Comparison of ENCODE assay signal across 26 cellular contexts in genomic region chr3:169300436-169300835, GRCh38.
DNase-seq lines count a peak whose midpoint lies in the region; ATAC-seq, FAIRE-seq and TF ChIP-seq lines count a peak whose summit lies in the region.
"Had no signal": no experiment of that assay in that cellular context is flagged by ENCODE, and none has a peak within 500 bp of the region (broad histone marks: within the 10 kb centered on the region; RNA-seq: fewer than 3 reads in every experiment).

No MANE protein-coding gene starts in this region.

- H3K36me3 Mint-ChIP-seq in Calu3 (ENCODE audit: insufficient read depth, unreplicated experiment) = peaks cover 24% of the 10 kb centered on the region
- H3K36me3 Mint-ChIP-seq: CD8-positive, alpha-beta T cell had no signal

- no peaks in the 10 kb centered on the region for H4K20me1 ChIP-seq in HepG2 (ENCODE audit: insufficient read depth, low read length)
- H4K20me1 ChIP-seq: BLaER1 treated with 17β-estradiol and CSF1 and Interleukin-3, amounts not matched to agents 10 nM and 100 nM had no signal

- no peak for DNase-seq in left ventricle myocardium inferior
- no peak for DNase-seq in right cardiac atrium
- no peak for DNase-seq in Calu3
- DNase-seq in HEK293T (ENCODE audit: extremely low spot score) = no peak
- no peak for DNase-seq in transverse colon
- no peak for DNase-seq in anterior cingulate cortex (lab: John Stamatoyannopoulos, UW)
- DNase-seq in HepG2 (ENCODE audit: low spot score) = no peak
- DNase-seq: AML-193; Caco-2; CD4-positive, alpha-beta T cell; CD8-positive, alpha-beta T cell; DMS 273 treated with DMSO at 0.1 percent for 48 hours; DMS153; DMS53; DMS79; DND-41; EL; GDM1 had no signal

- no peaks in the 10 kb centered on the region for H3K27me3 ChIP-seq in left ventricle myocardium inferior (ENCODE audit: low read depth)
- H3K27me3 ChIP-seq in right cardiac atrium (ENCODE audit: control insufficient read depth, insufficient read depth) = no peaks in the 10 kb centered on the region
- no peaks in the 10 kb centered on the region for H3K27me3 ChIP-seq in transverse colon
- no peaks in the 10 kb centered on the region for H3K27me3 ChIP-seq in HepG2 (ENCODE audit: control insufficient read depth in 1 of 2, insufficient read depth in 2 of 2, low read length in 2 of 2)
- H3K27me3 ChIP-seq: BLaER1 treated with 17β-estradiol and CSF1 and Interleukin-3, amounts not matched to agents 10 nM and 100 nM had no signal

- H3K27me3 Mint-ChIP-seq in Calu3 (ENCODE audit: unreplicated experiment) = no peaks in the 10 kb centered on the region

- H3K9me3 ChIP-seq in left ventricle myocardium inferior (replicated peaks) (no peaks in the 10 kb centered on the region), right cardiac atrium (ENCODE audit: control insufficient read depth, low read length) (no peaks in the 10 kb centered on the region), transverse colon (no peaks in the 10 kb centered on the region), HepG2 (ENCODE audit: low read length) (no peaks in the 10 kb centered on the region)
- H3K9me3 ChIP-seq: A549; BLaER1 treated with 17β-estradiol and CSF1 and Interleukin-3, amounts not matched to agents 10 nM and 100 nM; Caco-2 had no signal

- peak overlapping the region; percentile 43 for H3K27ac Mint-ChIP-seq in Calu3 (ENCODE audit: unreplicated experiment)
- H3K27ac Mint-ChIP-seq: B cell; CD4-positive, alpha-beta T cell; CD8-positive, alpha-beta T cell had no signal

- H3K4me3 ChIP-seq in left ventricle myocardium inferior (no peak overlapping the region), right cardiac atrium (ENCODE audit: low read length) (no peak overlapping the region), transverse colon (no peak overlapping the region), HepG2 (replicated peaks in 1 of 3; ENCODE audit: insufficient read depth in 1 of 3, low read depth in 2 of 3, low read length in 3 of 3) (no peak overlapping the region)
- H3K4me3 ChIP-seq: A549; BLaER1 treated with 17β-estradiol and CSF1 and Interleukin-3, amounts not matched to agents 10 nM and 100 nM; GM12878 had no signal

- H3K4me1 ChIP-seq in left ventricle myocardium inferior (peaks cover 12% of the 10 kb centered on the region), right cardiac atrium (ENCODE audit: control insufficient read depth, insufficient read depth, low read length) (no peaks in the 10 kb centered on the region), transverse colon (peaks cover 0 to 48% (median 21%) of the 10 kb centered on the region in 4 donors), HepG2 (ENCODE audit: insufficient read depth, low read length) (no peaks in the 10 kb centered on the region)
- H3K4me1 ChIP-seq: A549; BLaER1 treated with 17β-estradiol and CSF1 and Interleukin-3, amounts not matched to agents 10 nM and 100 nM had no signal

- TF ChIP-seq EP300 in transverse colon (IDR thresholded peaks at IDR 0.05; ENCODE audit: low read depth) = no peak
- TF ChIP-seq EP300 in HepG2 (IDR thresholded peaks at IDR 0.05; ENCODE audit: low read depth in 2 of 2, low read length in 2 of 2) = no peak
- no peak for TF ChIP-seq EP300 in HepG2 (CRISPR knock-in tag; IDR thresholded peaks at IDR 0.05; ENCODE audit: borderline replicate concordance)

- 92% methylated on average over 2 of the region's 2 CpGs for WGBS in right cardiac atrium
- 72 to 80% methylated on average over 2 of the region's 2 CpGs for WGBS in transverse colon (ENCODE audit: low coverage in 1 of 2), 2 donors
- 51% methylated on average over 2 of the region's 2 CpGs for WGBS in HepG2 (ENCODE audit: low lambda C conversion rate)

- BruUV-seq in Calu3 (replicated peaks; lab: Mats Ljungman, UMichigan) = no TSS peak
- no TSS peak for BruUV-seq in HepG2 (replicated peaks; lab: Mats Ljungman, UMichigan)

- CTCF ChIA-PET in Calu3 (lab: Charles Lee) (interaction anchor here (0.8 to 2.1 kb wide), 2 partner anchors 151 to 369 kb away, joined by 3 to 8 read pairs; no protein-coding TSS in a partner anchor), HEK293T (lab: Yijun Ruan, JAX) (interaction anchor here (0.5 kb wide), 1 partner anchor 444 kb away, joined by 3 read pairs; no protein-coding TSS in a partner anchor), HepG2 (lab: Yijun Ruan, JAX; ENCODE audit: low intra/inter-chr PET ratio, low total read pairs) (no interaction called here)

- H3K79me2 ChIP-seq in HepG2 (ENCODE audit: insufficient read depth, low read length) = no peaks in the 10 kb centered on the region

- ATAC-seq in right cardiac atrium (no peak), HepG2 (no peak)
- ATAC-seq: A549; CD8-positive, alpha-beta T cell; GM12878 had no signal

- TF ChIP-seq POLR2A in transverse colon (IDR thresholded peaks at IDR 0.05) (no peak), HepG2 (IDR thresholded peaks at IDR 0.05; ENCODE audit: insufficient read depth in 1 of 2, low read depth in 2 of 2, low read length in 2 of 2) (no peak)

- no peak overlapping the region for H3K9ac ChIP-seq in HepG2 (ENCODE audit: insufficient read depth, low read depth, low read length)
- H3K9ac ChIP-seq: BLaER1 treated with 17β-estradiol and CSF1 and Interleukin-3, amounts not matched to agents 10 nM and 100 nM had no signal

- intact Hi-C loops in left ventricle myocardium inferior (cut with micrococcal nuclease) = no loop called here
- intact Hi-C loops in right cardiac atrium (cut with DNase I) = no loop called here
- intact Hi-C loops in Calu3 (cut with micrococcal nuclease; ENCODE audit: unreplicated experiment) = no loop called here
- intact Hi-C loops in transverse colon (cut with DNase I; ENCODE audit: low total_unique reads) = no loop called here
- intact Hi-C loops in HepG2 (cut with micrococcal nuclease; ENCODE audit: unreplicated experiment) = no loop called here

- H3K36me3 ChIP-seq in left ventricle myocardium inferior (no peaks in the 10 kb centered on the region), transverse colon (no peaks in the 10 kb centered on the region), HepG2 (replicated peaks in 1 of 2; ENCODE audit: control insufficient read depth in 1 of 2, insufficient read depth in 2 of 2, low read length in 2 of 2) (no peaks in the 10 kb centered on the region)
- H3K36me3 ChIP-seq: BLaER1 treated with 17β-estradiol and CSF1 and Interleukin-3, amounts not matched to agents 10 nM and 100 nM had no signal

- no peak for TF ChIP-seq RAD21 in HepG2 (CRISPR knock-in tag; IDR thresholded peaks at IDR 0.05)

- peaks cover 70% of the 10 kb centered on the region for H3K4me1 Mint-ChIP-seq in Calu3 (ENCODE audit: low read depth, unreplicated experiment)
- H3K4me1 Mint-ChIP-seq: B cell had no signal

- no peak overlapping the region for H2AFZ ChIP-seq in HepG2 (ENCODE audit: low read length)

- POLR2A ChIA-PET in HEK293T (lab: Yijun Ruan, JAX) = no interaction called here
- POLR2A ChIA-PET in HepG2 (lab: Yijun Ruan, JAX) = no interaction called here

- H3K9me3 Mint-ChIP-seq in Calu3 (ENCODE audit: low read depth, unreplicated experiment) = no peaks in the 10 kb centered on the region
- H3K9me3 Mint-ChIP-seq: CD4-positive, alpha-beta T cell; CD8-positive, alpha-beta T cell had no signal

- no peak for TF ChIP-seq CTCF in left ventricle myocardium inferior (IDR thresholded peaks at IDR 0.05; ENCODE audit: borderline replicate concordance)
- TF ChIP-seq CTCF in Calu3 (IDR thresholded peaks at IDR 0.05; ENCODE audit: unreplicated experiment) = no peak
- TF ChIP-seq CTCF in transverse colon (IDR thresholded peaks at IDR 0.05) = no peak
- no peak for TF ChIP-seq CTCF in HepG2 (CRISPR knock-in tag; IDR thresholded peaks at IDR 0.05)

- no peak overlapping the region for H3K4me3 Mint-ChIP-seq in Calu3 (ENCODE audit: low read depth, unreplicated experiment)
- H3K4me3 Mint-ChIP-seq: B cell; CD4-positive, alpha-beta T cell; CD8-positive, alpha-beta T cell had no signal

- H3K27ac ChIP-seq in left ventricle myocardium inferior (replicated peaks) (peak overlapping the region; percentile 66), right cardiac atrium (ENCODE audit: low read length) (no peak overlapping the region), transverse colon (peak overlapping the region in 3 of 4 donors; percentile 67 to 83 (median 72)), HepG2 (ENCODE audit: extremely low read length, insufficient read depth, low read length) (no peak overlapping the region)
- H3K27ac ChIP-seq: 22Rv1; A549; BLaER1 treated with 17β-estradiol and CSF1 and Interleukin-3, amounts not matched to agents 10 nM and 100 nM; C4-2B had no signal

- in situ Hi-C loops in transverse colon (cut with MboI; ENCODE audit: low pct_ligation_motif_present in 1 of 4, low pct_unique_long_range_greater_than_20kb in 1 of 4, low sequenced_read_pairs in 3 of 4) = no loop called here
- in situ Hi-C loops in HepG2 (cut with HindIII; ENCODE audit: extremely low pct_ligation_motif_present, low pct_unique_long_range_greater_than_20kb) = no loop called here

- no peak overlapping the region for H3K4me2 ChIP-seq in HepG2 (ENCODE audit: low read depth, low read length)
- H3K4me2 ChIP-seq: A549; BLaER1 treated with 17β-estradiol and CSF1 and Interleukin-3, amounts not matched to agents 10 nM and 100 nM had no signal

- FAIRE-seq in HepG2 (lab: Jason Lieb, UNC) = no peak
- FAIRE-seq: A549, GM12892, GM18507 had no signal

TF ChIP-seq in HEK293T, 16 proteins besides CTCF, POLR2A, EP300 and RAD21:
- TF ChIP-seq HDGF (IDR thresholded peaks at IDR 0.05; ENCODE audit: borderline replicate concordance) (no peak), L3MBTL2 (conservative IDR thresholded peaks at IDR 0.05) (peak; percentile 37)

TF ChIP-seq in HepG2, 621 proteins besides CTCF, POLR2A, EP300 and RAD21:
- TF ChIP-seq ZNF878 (CRISPR knock-in tag; IDR thresholded peaks at IDR 0.05) = no peak
- TF ChIP-seq ZNF484 (CRISPR knock-in tag; IDR thresholded peaks at IDR 0.05; ENCODE audit: borderline replicate concordance, low read depth) = no peak
- no peak for TF ChIP-seq ZNF574 (CRISPR knock-in tag; IDR thresholded peaks at IDR 0.05)

Comparison
In these comparisons a context has a peak if more than half of its experiments do, and no peak if none do; other contexts are left out.
1. H3K27ac ChIP-seq: peak in left ventricle myocardium inferior (single experiment) and transverse colon (3 of 4); none in right cardiac atrium (single experiment) and HepG2 (single experiment).